ENCODE assay signal across 21 cellular contexts in the genomic region with DNA sequence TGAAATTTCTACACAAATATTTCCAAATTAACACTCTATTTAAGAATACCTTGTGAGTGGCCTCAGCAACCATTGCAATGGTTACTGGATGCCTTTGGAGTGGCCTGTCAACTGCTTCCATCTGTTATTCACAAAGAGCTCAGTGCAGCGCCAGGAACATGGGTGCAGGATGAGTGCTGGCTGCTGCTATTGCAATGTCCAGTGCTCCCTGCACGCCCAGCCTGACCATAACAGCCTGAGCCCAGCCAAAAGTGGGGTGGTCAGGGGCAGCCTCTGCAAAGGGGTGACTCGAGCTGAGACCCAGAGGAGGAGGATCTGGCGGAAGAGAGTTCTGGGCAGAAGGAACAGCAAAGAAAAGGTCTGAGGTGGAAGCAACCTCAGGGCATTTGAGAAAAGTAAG. TPM values are rescaled to one million over a fixed set of nuclear protein-coding genes. Genes with fewer than 3 reads are reported as not detected.
DNase-seq lines count a peak whose midpoint lies in the region; ATAC-seq, FAIRE-seq and TF ChIP-seq lines count a peak whose summit lies in the region.
"Had no signal": no experiment of that assay in that cellular context is flagged by ENCODE, and none has a peak within 500 bp of the region (broad histone marks: within the 10 kb centered on the region; RNA-seq: fewer than 3 reads in every experiment).

No MANE protein-coding gene starts in this region.

- H3K4me1 ChIP-seq in astrocyte (ENCODE audit: insufficient read depth, low read length) (peaks cover 41% of the 10 kb centered on the region), neutrophil (ENCODE audit: control insufficient read depth in 1 of 2, insufficient read depth in 1 of 2, low read depth in 1 of 2, low read length in 1 of 2) (peaks cover 62 to 68% of the 10 kb centered on the region in 2 experiments)
- H3K4me1 ChIP-seq: tibial artery had no signal

- H3K36me3 Mint-ChIP-seq in activated CD8-positive, alpha-beta memory T cell treated with anti-CD3 and anti-CD28 coated beads, Interleukin-2, amount 10 ng/mL, durations not matched to agents 7 days and 5 days: peaks cover 26% of the 10 kb centered on the region
- no peaks in the 10 kb centered on the region for H3K36me3 Mint-ChIP-seq in astrocyte (ENCODE audit: low read depth, unreplicated experiment)
- H3K36me3 Mint-ChIP-seq in chondrocyte (ENCODE audit: low read depth): no peaks in the 10 kb centered on the region
- H3K36me3 Mint-ChIP-seq: IgD-negative memory B cell, WTC11 had no signal

- H2AFZ ChIP-seq in astrocyte (ENCODE audit: low read depth, low read length): no peak overlapping the region

- H3K9me3 ChIP-seq in astrocyte (ENCODE audit: insufficient read depth, low read depth, low read length) (no peaks in the 10 kb centered on the region), neutrophil (no peaks in the 10 kb centered on the region)
- H3K9me3 ChIP-seq: ovary, sigmoid colon, tibial artery had no signal

- no peak overlapping the region for H3K4me3 ChIP-seq in HL-60 (replicated peaks; ENCODE audit: insufficient read depth, low read length)
- H3K4me3 ChIP-seq in astrocyte (ENCODE audit: insufficient read depth, low read depth, low read length): no peak overlapping the region
- H3K4me3 ChIP-seq in neutrophil (ENCODE audit: low read depth in 1 of 2, low read length in 1 of 2): peak overlapping the region; percentile 64 to 72
- H3K4me3 ChIP-seq: coronary artery, ovary, sigmoid colon, tibial artery had no signal

- H3K9me3 Mint-ChIP-seq in activated CD8-positive, alpha-beta memory T cell treated with anti-CD3 and anti-CD28 coated beads, Interleukin-2, amount 10 ng/mL, durations not matched to agents 7 days and 5 days (ENCODE audit: low read depth): no peaks in the 10 kb centered on the region
- H3K9me3 Mint-ChIP-seq in astrocyte (ENCODE audit: unreplicated experiment) (peaks cover 4% of the 10 kb centered on the region), chondrocyte (ENCODE audit: low read depth) (no peaks in the 10 kb centered on the region)
- H3K9me3 Mint-ChIP-seq: activated T-cell treated with anti-CD3 and anti-CD28 coated beads, Interleukin-2, amount 50 U/mL, for 4 hours; WTC11 had no signal

- no peaks in the 10 kb centered on the region for H3K79me2 ChIP-seq in astrocyte (ENCODE audit: insufficient read depth, low read length)

- no peak overlapping the region for H3K4me3 Mint-ChIP-seq in activated CD8-positive, alpha-beta memory T cell treated with anti-CD3 and anti-CD28 coated beads, Interleukin-2, amount 10 ng/mL, durations not matched to agents 7 days and 5 days
- H3K4me3 Mint-ChIP-seq in astrocyte (ENCODE audit: unreplicated experiment): no peak overlapping the region
- H3K4me3 Mint-ChIP-seq in chondrocyte (ENCODE audit: unreplicated experiment): no peak overlapping the region
- H3K4me3 Mint-ChIP-seq: WTC11 had no signal

- peak overlapping the region; percentile 39 for H3K9ac ChIP-seq in astrocyte (ENCODE audit: low read length)

- no peaks in the 10 kb centered on the region for H4K20me1 ChIP-seq in astrocyte (ENCODE audit: insufficient read depth, low read length)

- no peak for FAIRE-seq in astrocyte (lab: Jason Lieb, UNC)
- FAIRE-seq: GM12892, H54 had no signal

- H3K36me3 ChIP-seq in astrocyte (ENCODE audit: insufficient read depth, low read length): no peaks in the 10 kb centered on the region
- peaks cover 12% of the 10 kb centered on the region for H3K36me3 ChIP-seq in neutrophil
- H3K36me3 ChIP-seq: ovary, sigmoid colon, tibial artery had no signal

- H3K4me1 Mint-ChIP-seq in activated CD8-positive, alpha-beta memory T cell treated with anti-CD3 and anti-CD28 coated beads, Interleukin-2, amount 10 ng/mL, durations not matched to agents 7 days and 5 days: peaks cover 43% of the 10 kb centered on the region
- H3K4me1 Mint-ChIP-seq in astrocyte (ENCODE audit: low read depth, unreplicated experiment) (peaks cover 35% of the 10 kb centered on the region), chondrocyte (ENCODE audit: low read depth) (peaks cover 22% of the 10 kb centered on the region)
- H3K4me1 Mint-ChIP-seq: WTC11 had no signal

- no peak for ATAC-seq in activated CD8-positive, alpha-beta memory T cell treated with anti-CD3 and anti-CD28 coated beads, Interleukin-2, amount 10 ng/mL, durations not matched to agents 7 days and 5 days
- ATAC-seq in HG02642 (IDR thresholded peaks at IDR 0.05; ENCODE audit: poor library complexity, unreplicated experiment): no peak
- ATAC-seq: Panc1, WTC11 had no signal

- no peak for TF ChIP-seq CTCF in HL-60 (IDR thresholded peaks at IDR 0.05; ENCODE audit: insufficient read depth, low read length)
- no peak for TF ChIP-seq CTCF in astrocyte (IDR thresholded peaks at IDR 0.05; ENCODE audit: insufficient read depth, low read depth, low read length)
- TF ChIP-seq CTCF in neutrophil (IDR thresholded peaks at IDR 0.05): no peak
- no peak for TF ChIP-seq CTCF in chondrocyte (IDR thresholded peaks at IDR 0.05)

- H3K27ac ChIP-seq in HL-60 (replicated peaks) (peak overlapping the region; percentile 69), astrocyte (ENCODE audit: low read depth, low read length) (peak overlapping the region; percentile 78), neutrophil (peak overlapping the region; percentile 97)
- H3K27ac ChIP-seq: coronary artery, ovary, tibial artery had no signal

- H3K4me2 ChIP-seq in astrocyte (ENCODE audit: low read length): peak overlapping the region; percentile 45

- CTCF ChIA-PET in activated CD8-positive, alpha-beta memory T cell treated with anti-CD3 and anti-CD28 coated beads, Interleukin-2, amount 10 ng/mL, durations not matched to agents 7 days and 5 days (lab: Charles Lee): interaction anchor here (1.0 to 4.1 kb wide), 2 partner anchors 8 to 11 kb away, joined by 3 to 19 read pairs; no protein-coding TSS in a partner anchor

- H3K27me3 ChIP-seq in HL-60 (ENCODE audit: insufficient read depth, poor library complexity, severe bottlenecking) (no peaks in the 10 kb centered on the region), astrocyte (ENCODE audit: insufficient read depth, low read length) (no peaks in the 10 kb centered on the region), neutrophil (no peaks in the 10 kb centered on the region)
- H3K27me3 ChIP-seq: ovary, sigmoid colon, tibial artery had no signal

- no peaks in the 10 kb centered on the region for H3K27me3 Mint-ChIP-seq in activated CD8-positive, alpha-beta memory T cell treated with anti-CD3 and anti-CD28 coated beads, Interleukin-2, amount 10 ng/mL, durations not matched to agents 7 days and 5 days
- no peaks in the 10 kb centered on the region for H3K27me3 Mint-ChIP-seq in astrocyte (ENCODE audit: low read depth, unreplicated experiment)
- H3K27me3 Mint-ChIP-seq in chondrocyte (ENCODE audit: low read depth): no peaks in the 10 kb centered on the region

- DNase-seq in activated CD8-positive, alpha-beta memory T cell treated with anti-CD3 and anti-CD28 coated beads for 24 hours: peak; percentile 49
- no peak for DNase-seq in activated CD8-positive, alpha-beta memory T cell treated with anti-CD3 and anti-CD28 coated beads, Interleukin-2, amount 10 ng/mL, durations not matched to agents 7 days and 5 days
- DNase-seq in HL-60 (ENCODE audit: low read depth in 1 of 2, low spot score in 1 of 2): no peak
- no peak for DNase-seq in astrocyte (ENCODE audit: low read depth)
- DNase-seq in stimulated activated naive CD4-positive, alpha-beta T cell treated with Interleukin-2 at 50 U/mL for 16 hours (lab: John Stamatoyannopoulos, UW): no peak
- no peak for DNase-seq in chondrocyte (ENCODE audit: low spot score)
- DNase-seq: activated T-cell treated with anti-CD3 and anti-CD28 coated beads, Interleukin-2, amount 50 U/mL, for 4 hours; erythroblast; islet precursor cell; midbrain; ovary; sigmoid colon had no signal

- no peak overlapping the region for H3K27ac Mint-ChIP-seq in activated CD8-positive, alpha-beta memory T cell treated with anti-CD3 and anti-CD28 coated beads, Interleukin-2, amount 10 ng/mL, durations not matched to agents 7 days and 5 days
- peak overlapping the region; percentile 24 for H3K27ac Mint-ChIP-seq in astrocyte (ENCODE audit: unreplicated experiment)
- H3K27ac Mint-ChIP-seq in chondrocyte (ENCODE audit: unreplicated experiment): no peak overlapping the region
- H3K27ac Mint-ChIP-seq: WTC11 had no signal

RNA-seq across cellular contexts. Expression of gene CASS4, which starts 18.4 kb away (rescaled TPM):
- 10 to 100 TPM; 10.9 to 21.8 TPM for total RNA-seq in activated CD8-positive, alpha-beta memory T cell treated with anti-CD3 and anti-CD28 coated beads, Interleukin-2, amount 10 ng/mL, durations not matched to agents 7 days and 5 days
- 2.3 and 2.5 TPM in 2 replicates for total RNA-seq in astrocyte
- 0.10 to 0.39 TPM in 2 of 3 replicates, not detected in the other for total RNA-seq in chondrocyte

RNA-seq across cellular contexts. Expression of gene RTF2, which starts 38.0 kb away (rescaled TPM):
- total RNA-seq in activated CD8-positive, alpha-beta memory T cell treated with anti-CD3 and anti-CD28 coated beads, Interleukin-2, amount 10 ng/mL, durations not matched to agents 7 days and 5 days: 100 to 1,000 TPM; 112 to 127 TPM
- 76.5 and 81.4 TPM in 2 replicates for total RNA-seq in astrocyte
- total RNA-seq in chondrocyte: 61.2 to 79.3 TPM (median 64.7 TPM) in 3 replicates

RNA-seq across cellular contexts. Expression of gene CSTF1, which starts 38.0 kb away (rescaled TPM):
- 10 to 100 TPM; 60.0 to 82.4 TPM for total RNA-seq in activated CD8-positive, alpha-beta memory T cell treated with anti-CD3 and anti-CD28 coated beads, Interleukin-2, amount 10 ng/mL, durations not matched to agents 7 days and 5 days
- total RNA-seq in astrocyte (28.5 and 30.3 TPM in 2 replicates), chondrocyte (23.7 to 33.1 TPM (median 26.0 TPM) in 3 replicates)

RNA-seq across cellular contexts. Expression of gene AURKA, which starts 38.5 kb away (rescaled TPM):
- total RNA-seq in activated CD8-positive, alpha-beta memory T cell treated with anti-CD3 and anti-CD28 coated beads, Interleukin-2, amount 10 ng/mL, durations not matched to agents 7 days and 5 days: 100 to 1,000 TPM; 107 to 123 TPM
- total RNA-seq in astrocyte: 10.4 and 14.8 TPM in 2 replicates
- 8.7 to 10.5 TPM (median 9.6 TPM) in 3 replicates for total RNA-seq in chondrocyte

Comparison
In these comparisons a context has a peak if more than half of its experiments do, and no peak if none do; other contexts are left out.
1. H3K4me3 ChIP-seq: peak in neutrophil (2 of 2); none in HL-60 (single experiment) and astrocyte (single experiment).
2. Peak in every context shown above with its lines, with median percentiles within 50 percentile points of each other: H3K27ac ChIP-seq.